13 cellular contexts compared by ENCODE assay signal in genomic region chr9:72952394-72952720, GRCh38. TPM values are rescaled to one million over a fixed set of nuclear protein-coding genes. Genes with fewer than 3 reads are reported as not detected.
A peak's percentile ranks its signal among the peaks of the same experiment; 100 is the strongest.
DNase-seq lines count a peak whose midpoint lies in the region; ATAC-seq, FAIRE-seq and TF ChIP-seq lines count a peak whose summit lies in the region.
"Had no signal": no experiment of that assay in that cellular context is flagged by ENCODE, and none has a peak within 500 bp of the region (broad histone marks: within the 10 kb centered on the region; RNA-seq: fewer than 3 reads in every experiment).

No MANE protein-coding gene starts in this region.

- H3K4me1 ChIP-seq in ACC112 (ENCODE audit: control insufficient read depth, insufficient read depth, low read length, unreplicated experiment) (peaks cover 6% of the 10 kb centered on the region), kidney (ENCODE audit: control insufficient read depth in 1 of 2, insufficient read depth in 1 of 2, low read depth in 1 of 2, low read length in 2 of 2) (peaks cover 10 to 30% of the 10 kb centered on the region in 2 donors), gastrocnemius medialis (peaks cover 0 to 21% of the 10 kb centered on the region in 2 donors)
- H3K4me1 ChIP-seq: BE2C, parathyroid adenoma had no signal

- H3K27ac ChIP-seq in ACC112 (ENCODE audit: low read depth, low read length) (no peak overlapping the region), SK-N-MC (peak overlapping the region; percentile 57), kidney (ENCODE audit: low read depth in 2 of 2, low read length in 2 of 2) (peak overlapping the region; percentile 64 to 83), gastrocnemius medialis (peak overlapping the region; percentile 54 to 78 (median 68))
- H3K27ac ChIP-seq: parathyroid adenoma had no signal

- H3K27me3 ChIP-seq in ACC112 (ENCODE audit: insufficient read depth, low read length) = peaks cover 24% of the 10 kb centered on the region
- no peaks in the 10 kb centered on the region for H3K27me3 ChIP-seq in gastrocnemius medialis
- H3K27me3 ChIP-seq: BE2C had no signal

- ATAC-seq in gastrocnemius medialis (no peak), GM18868 (IDR thresholded peaks at IDR 0.05; ENCODE audit: unreplicated experiment) (no peak)

- DNase-seq in SK-N-MC (ENCODE audit: low read depth, low spot score) (no peak), kidney (no peak), gastrocnemius medialis (no peak), globus pallidus (ENCODE audit: low spot score) (no peak), Kasumi-1 (lab: John Stamatoyannopoulos, UW) (no peak)
- DNase-seq in activated CD4-positive, alpha-beta T cell treated with anti-CD3 and anti-CD28 coated beads, Interleukin-2, amount 50 U/mL, for 48 hours = no peak
- DNase-seq: activated T-cell treated with anti-CD3 and anti-CD28 coated beads, Interleukin-2, amount 50 U/mL, for 48 hours; BE2C; NCI-H446 treated with DMSO at 0.1 percent for 48 hours had no signal

- H3K36me3 ChIP-seq in ACC112 (ENCODE audit: insufficient read depth, low read length) (no peaks in the 10 kb centered on the region), SK-N-MC (ENCODE audit: insufficient read depth, low read length) (no peaks in the 10 kb centered on the region), kidney (ENCODE audit: control insufficient read depth in 1 of 2, insufficient read depth in 2 of 2, low read length in 2 of 2) (no peaks in the 10 kb centered on the region), gastrocnemius medialis (no peaks in the 10 kb centered on the region)
- H3K36me3 ChIP-seq: BE2C had no signal

- H3K79me2 ChIP-seq in ACC112 (ENCODE audit: control insufficient read depth, insufficient read depth, low read length, unreplicated experiment) = no peaks in the 10 kb centered on the region
- H3K79me2 ChIP-seq: parathyroid adenoma had no signal

- H3K9me3 ChIP-seq in SK-N-MC (ENCODE audit: low read depth, low read length) = no peaks in the 10 kb centered on the region
- no peaks in the 10 kb centered on the region for H3K9me3 ChIP-seq in kidney (ENCODE audit: control insufficient read depth in 1 of 2, low read length in 2 of 2)
- H3K9me3 ChIP-seq in gastrocnemius medialis = no peaks in the 10 kb centered on the region
- H3K9me3 ChIP-seq: BE2C had no signal

- TF ChIP-seq POLR2A in gastrocnemius medialis (IDR thresholded peaks at IDR 0.05) = no peak

- in situ Hi-C loops in gastrocnemius medialis (cut with MboI; ENCODE audit: low sequenced_read_pairs in 4 of 4) = no loop called here

- TF ChIP-seq CTCF in kidney (IDR thresholded peaks at IDR 0.05; ENCODE audit: borderline replicate concordance, extremely low read depth, insufficient read depth) (no peak), gastrocnemius medialis (IDR thresholded peaks at IDR 0.05 in 4 of 5, conservative IDR thresholded peaks at IDR 0.05 in 1 of 5) (no peak)

- H3K4me3 ChIP-seq in ACC112 (ENCODE audit: low read depth, low read length) = peak overlapping the region; percentile 37; the same call in 1 of the 2 replicates
- peak overlapping the region; percentile 67 for H3K4me3 ChIP-seq in SK-N-MC
- H3K4me3 ChIP-seq in kidney (ENCODE audit: low read length in 2 of 2) = peak overlapping the region; percentile 73 to 78
- peak overlapping the region; percentile 39 to 46 (median 41) for H3K4me3 ChIP-seq in gastrocnemius medialis

- H3K9ac ChIP-seq in SK-N-MC (ENCODE audit: insufficient read length) (peak overlapping the region; percentile 56), kidney (ENCODE audit: low read length in 2 of 2) (peak overlapping the region; percentile 15 to 79)
- H3K9ac ChIP-seq: parathyroid adenoma had no signal

- peak; percentile 49 for FAIRE-seq in kidney (lab: Jason Lieb, UNC)

- peak overlapping the region; percentile 59 for H2AFZ ChIP-seq in ACC112 (ENCODE audit: low read length, unreplicated experiment)
- H2AFZ ChIP-seq: parathyroid adenoma had no signal

- intact Hi-C loops in kidney (cut with DNase I) (no loop called here), gastrocnemius medialis (cut with DNase I; ENCODE audit: low total_unique reads) (loop anchor here (5.0 kb wide), 2 partner anchors 70 to 1040 kb away; partner anchors contain the start of genes ABHD17B and C9orf85)

RNA-seq across cellular contexts. Expression of gene ALDH1A1, which starts 0.5 kb away (rescaled TPM):
- total RNA-seq in kidney (191 TPM), gastrocnemius medialis (10 to 100 TPM; 23.3 to 42.8 (median 30.9) TPM)
- 295 TPM for polyA plus RNA-seq in kidney (ENCODE audit: insufficient read depth, low read depth, low replicate concordance)
- total RNA-seq: G401 had no signal
